Comparison of ENCODE assay signal across 35 cellular contexts in genomic region chr7:108537229-108537628, GRCh38.
"Had no signal": no experiment of that assay in that cellular context is flagged by ENCODE, and none has a peak within 500 bp of the region (broad histone marks: within the 10 kb centered on the region; RNA-seq: fewer than 3 reads in every experiment).

No MANE protein-coding gene starts in this region.

- H3K36me3 ChIP-seq: adrenal gland, brain microvascular endothelial cell, breast epithelium had no signal

- H3K36me3 Mint-ChIP-seq: activated CD8-positive, alpha-beta memory T cell treated with anti-CD3 and anti-CD28 coated beads, Interleukin-2, amount 10 ng/mL, durations not matched to agents 7 days and 5 days; activated naive CD4-positive, alpha-beta T cell treated with anti-CD3 and anti-CD28 coated beads, Interleukin-2, amount 50 U/mL, for 72 hours; activated naive CD8-positive, alpha-beta T cell treated with anti-CD3 and anti-CD28 coated beads for 36 hours had no signal

- FAIRE-seq: astrocyte, TTC549 had no signal

- H3K4me1 ChIP-seq: adrenal gland, body of pancreas, breast epithelium had no signal

- H3K27ac Mint-ChIP-seq: activated B cell treated with CpG ODN at 0.5 μM for 24 hours; activated CD4-positive, alpha-beta memory T cell treated with anti-CD3 and anti-CD28 coated beads, Interleukin-2, amount 10 ng/mL, durations not matched to agents 7 days and 5 days; activated CD8-positive, alpha-beta memory T cell treated with anti-CD3 and anti-CD28 coated beads, Interleukin-2, amount 10 ng/mL, durations not matched to agents 7 days and 5 days; activated CD8-positive, alpha-beta T cell treated with anti-CD3 and anti-CD28 coated beads, Interleukin-2, amount 10 ng/mL, durations not matched to agents 7 days and 5 days; activated naive CD4-positive, alpha-beta T cell treated with anti-CD3 and anti-CD28 coated beads for 36 hours; activated naive CD4-positive, alpha-beta T cell treated with anti-CD3 and anti-CD28 coated beads, Interleukin-2, amount 50 U/mL, for 72 hours; activated naive CD8-positive, alpha-beta T cell treated with anti-CD3 and anti-CD28 coated beads for 36 hours; activated T-cell treated with anti-CD3 and anti-CD28 coated beads, Interleukin-2, amount 50 U/mL, for 24 hours; activated T-helper 2 cell treated with anti-CD3 and anti-CD28 coated beads, Interferon-gamma antibody, Interleukin-2, Interleukin-4, amounts not matched to agents 10 μg/mL and 5 μg/mL and 100 μg/mL, durations not matched to agents 14 hours and 24 hours and 36 hours; T-helper 1 cell treated with Interleukin-12 subunit alpha and Interleukin-12 subunit beta and Interleukin-4 antibody, amounts not matched to agents 30 μg/mL and 1 μg/mL, for 36 hours; T-helper 2 cell treated with Interferon-gamma antibody and Interleukin-4, amounts not matched to agents 5 μg/mL and 100 μg/mL, for 36 hours had no signal

- H3K4me1 Mint-ChIP-seq: activated CD4-positive, alpha-beta memory T cell treated with anti-CD3 and anti-CD28 coated beads, Interleukin-2, amount 10 ng/mL, durations not matched to agents 7 days and 5 days; activated CD4-positive, alpha-beta T cell treated with anti-CD3 and anti-CD28 coated beads, Interleukin-2, amount 10 ng/mL, durations not matched to agents 7 days and 5 days; activated CD8-positive, alpha-beta memory T cell treated with anti-CD3 and anti-CD28 coated beads, Interleukin-2, amount 10 ng/mL, durations not matched to agents 7 days and 5 days; activated naive CD8-positive, alpha-beta T cell treated with anti-CD3 and anti-CD28 coated beads for 36 hours had no signal

- H3K27me3 Mint-ChIP-seq: activated B cell treated with CpG ODN at 0.5 μM for 24 hours had no signal

- H3K4me3 Mint-ChIP-seq: activated B cell treated with CpG ODN at 0.5 μM for 24 hours; activated CD4-positive, alpha-beta memory T cell treated with anti-CD3 and anti-CD28 coated beads, Interleukin-2, amount 10 ng/mL, durations not matched to agents 7 days and 5 days; activated CD4-positive, alpha-beta T cell treated with anti-CD3 and anti-CD28 coated beads, Interleukin-2, amount 10 ng/mL, durations not matched to agents 7 days and 5 days; activated CD8-positive, alpha-beta memory T cell treated with anti-CD3 and anti-CD28 coated beads, Interleukin-2, amount 10 ng/mL, durations not matched to agents 7 days and 5 days; activated CD8-positive, alpha-beta T cell treated with anti-CD3 and anti-CD28 coated beads, Interleukin-2, amount 10 ng/mL, durations not matched to agents 7 days and 5 days; activated naive CD4-positive, alpha-beta T cell treated with anti-CD3 and anti-CD28 coated beads for 36 hours; activated naive CD8-positive, alpha-beta T cell treated with anti-CD3 and anti-CD28 coated beads for 36 hours; activated T-cell treated with anti-CD3 and anti-CD28 coated beads, Interleukin-2, amount 50 U/mL, for 24 hours; T-helper 1 cell treated with Interleukin-12 subunit alpha and Interleukin-12 subunit beta and Interleukin-4 antibody, amounts not matched to agents 30 μg/mL and 1 μg/mL, for 36 hours; T-helper 2 cell treated with Interferon-gamma antibody and Interleukin-4, amounts not matched to agents 5 μg/mL and 100 μg/mL, for 36 hours had no signal

- DNase-seq: activated B cell treated with CpG ODN at 0.5 μM for 24 hours; activated CD4-positive, alpha-beta memory T cell treated with anti-CD3 and anti-CD28 coated beads, Interleukin-2, amount 10 ng/mL, durations not matched to agents 7 days and 5 days; activated CD4-positive, alpha-beta T cell treated with anti-CD3 and anti-CD28 coated beads for 48 hours; activated CD4-positive, alpha-beta T cell treated with anti-CD3 and anti-CD28 coated beads, Interleukin-2, amount 10 ng/mL, durations not matched to agents 7 days and 5 days; activated CD4-positive, alpha-beta T cell treated with anti-CD3 and anti-CD28 coated beads, Interleukin-2, amount 50 U/mL, for 48 hours; activated CD4-positive, CD25-positive, alpha-beta regulatory T cell treated with anti-CD3 and anti-CD28 coated beads, Interleukin-2, amount 50 U/mL, for 72 hours; activated CD8-positive, alpha-beta memory T cell treated with anti-CD3 and anti-CD28 coated beads for 24 hours; activated CD8-positive, alpha-beta memory T cell treated with anti-CD3 and anti-CD28 coated beads, Interleukin-2, amount 10 ng/mL, durations not matched to agents 7 days and 5 days; activated CD8-positive, alpha-beta memory T cell treated with anti-CD3 and anti-CD28 coated beads, Interleukin-2, amount 50 U/mL, for 48 hours; activated CD8-positive, alpha-beta T cell treated with anti-CD3 and anti-CD28 coated beads, Interleukin-2, amount 10 ng/mL, durations not matched to agents 7 days and 5 days; activated effector memory CD4-positive, alpha-beta T cell treated with Interleukin-2 at 50 U/mL for 16 hours; activated gamma-delta T cell treated with Interleukin-2 at 50 U/mL for 16 hours; activated naive CD4-positive, alpha-beta T cell; activated naive CD4-positive, alpha-beta T cell treated with anti-CD3 and anti-CD28 coated beads for 36 hours; activated naive CD4-positive, alpha-beta T cell treated with anti-CD3 and anti-CD28 coated beads, Interleukin-2, amount 50 U/mL, for 16 hours; activated naive CD8-positive, alpha-beta T cell treated with anti-CD3 and anti-CD28 coated beads for 36 hours; activated T-cell treated with anti-CD3 and anti-CD28 coated beads, Interleukin-2, amount 50 U/mL, for 24 hours; activated T-cell treated with anti-CD3 and anti-CD28 coated beads, Interleukin-2, amount 50 U/mL, for 48 hours; adrenal gland; amniotic stem cell; aorta; body of pancreas; brain microvascular endothelial cell; central memory CD4-positive, alpha-beta T cell; T-helper 1 cell; T-helper 2 cell; T-helper 9 cell had no signal

- ATAC-seq: activated CD8-positive, alpha-beta memory T cell treated with anti-CD3 and anti-CD28 coated beads, Interleukin-2, amount 10 ng/mL, durations not matched to agents 7 days and 5 days; activated CD8-positive, alpha-beta T cell treated with anti-CD3 and anti-CD28 coated beads, Interleukin-2, amount 10 ng/mL, durations not matched to agents 7 days and 5 days; activated naive CD4-positive, alpha-beta T cell treated with anti-CD3 and anti-CD28 coated beads, Interleukin-2, amount 50 U/mL, for 72 hours; body of pancreas had no signal

- H3K27me3 ChIP-seq: adrenal gland, body of pancreas, brain microvascular endothelial cell, breast epithelium had no signal

- H3K27ac ChIP-seq: adrenal gland, body of pancreas, brain microvascular endothelial cell, breast epithelium, VCaP had no signal

- H3K4me3 ChIP-seq: adrenal gland, body of pancreas, breast epithelium had no signal

- H3K9me3 ChIP-seq: adrenal gland, body of pancreas, breast epithelium had no signal

- H3K9me3 Mint-ChIP-seq: activated B cell treated with CpG ODN at 0.5 μM for 24 hours; activated CD4-positive, alpha-beta memory T cell treated with anti-CD3 and anti-CD28 coated beads, Interleukin-2, amount 10 ng/mL, durations not matched to agents 7 days and 5 days; activated CD4-positive, alpha-beta T cell treated with anti-CD3 and anti-CD28 coated beads, Interleukin-2, amount 10 ng/mL, durations not matched to agents 7 days and 5 days; activated naive CD4-positive, alpha-beta T cell treated with anti-CD3 and anti-CD28 coated beads for 36 hours; activated naive CD4-positive, alpha-beta T cell treated with anti-CD3 and anti-CD28 coated beads, Interleukin-2, amount 50 U/mL, for 72 hours; activated naive CD8-positive, alpha-beta T cell treated with anti-CD3 and anti-CD28 coated beads for 36 hours; activated T-cell treated with anti-CD3 and anti-CD28 coated beads, Interleukin-2, amount 50 U/mL, for 24 hours; activated T-helper 2 cell treated with anti-CD3 and anti-CD28 coated beads, Interferon-gamma antibody, Interleukin-2, Interleukin-4, amounts not matched to agents 10 μg/mL and 5 μg/mL and 100 μg/mL, durations not matched to agents 14 hours and 24 hours and 36 hours; T-helper 1 cell treated with Interleukin-12 subunit alpha and Interleukin-12 subunit beta and Interleukin-4 antibody, amounts not matched to agents 30 μg/mL and 1 μg/mL, for 36 hours; T-helper 2 cell treated with Interferon-gamma antibody and Interleukin-4, amounts not matched to agents 5 μg/mL and 100 μg/mL, for 36 hours had no signal
